Comparison of ENCODE assay signal across 11 cellular contexts in genomic region chr11:88363566-88364169, GRCh38. TPM values are rescaled to one million over a fixed set of nuclear protein-coding genes. Genes with fewer than 3 reads are reported as not detected.
A peak's percentile ranks its signal among the peaks of the same experiment; 100 is the strongest.
DNase-seq lines count a peak whose midpoint lies in the region; ATAC-seq and TF ChIP-seq lines count a peak whose summit lies in the region.
"Had no signal": no experiment of that assay in that cellular context is flagged by ENCODE, and none has a peak within 500 bp of the region (broad histone marks: within the 10 kb centered on the region; RNA-seq: fewer than 3 reads in every experiment).

No MANE protein-coding gene starts in this region.

- TF ChIP-seq CTCF in HL-60 (IDR thresholded peaks at IDR 0.05; ENCODE audit: insufficient read depth, low read length) (no peak), WERI-Rb-1 (IDR thresholded peaks at IDR 0.05; ENCODE audit: low read depth, low read length) (no peak)
- no peak for TF ChIP-seq CTCF in activated CD8-positive, alpha-beta T cell treated with anti-CD3 and anti-CD28 coated beads for 36 hours (IDR thresholded peaks at IDR 0.05)

- H3K36me3 ChIP-seq in CD8-positive, alpha-beta memory T cell (ENCODE audit: insufficient read depth, low read length): no peaks in the 10 kb centered on the region
- no peaks in the 10 kb centered on the region for H3K36me3 ChIP-seq in WERI-Rb-1

- intact Hi-C loops in activated CD8-positive, alpha-beta T cell treated with anti-CD3 and anti-CD28 coated beads for 36 hours (cut with micrococcal nuclease): no loop called here

- H3K36me3 Mint-ChIP-seq in activated CD8-positive, alpha-beta T cell treated with anti-CD3 and anti-CD28 coated beads for 36 hours (ENCODE audit: low read depth): no peaks in the 10 kb centered on the region
- no peaks in the 10 kb centered on the region for H3K36me3 Mint-ChIP-seq in natural killer cell treated with Interleukin-12 subunit alpha and Interleukin-12 subunit beta and Interleukin-15 and Interleukin-18, amount 100 ng/mL, for 72 hours
- no peaks in the 10 kb centered on the region for H3K36me3 Mint-ChIP-seq in CD8-positive, alpha-beta memory T cell

- no peaks in the 10 kb centered on the region for H3K9me3 ChIP-seq in CD8-positive, alpha-beta memory T cell (ENCODE audit: low read length)
- no peaks in the 10 kb centered on the region for H3K9me3 ChIP-seq in WERI-Rb-1 (ENCODE audit: severe bottlenecking)
- H3K9me3 ChIP-seq: testis had no signal

- no peak overlapping the region for H3K4me3 Mint-ChIP-seq in activated CD8-positive, alpha-beta T cell treated with anti-CD3 and anti-CD28 coated beads for 36 hours
- peak overlapping the region; percentile 47 for H3K4me3 Mint-ChIP-seq in natural killer cell treated with Interleukin-12 subunit alpha and Interleukin-12 subunit beta and Interleukin-15 and Interleukin-18, amount 100 ng/mL, for 72 hours
- H3K4me3 Mint-ChIP-seq in CD8-positive, alpha-beta memory T cell: no peak overlapping the region
- H3K4me3 Mint-ChIP-seq: GM23338 had no signal

- POLR2A ChIA-PET in activated CD8-positive, alpha-beta T cell treated with anti-CD3 and anti-CD28 coated beads for 36 hours (lab: Charles Lee): no interaction called here
- POLR2A ChIA-PET in CD8-positive, alpha-beta memory T cell (lab: Charles Lee): no interaction called here

- H3K9me3 Mint-ChIP-seq in activated CD8-positive, alpha-beta T cell treated with anti-CD3 and anti-CD28 coated beads for 36 hours: no peaks in the 10 kb centered on the region
- H3K9me3 Mint-ChIP-seq in natural killer cell treated with Interleukin-12 subunit alpha and Interleukin-12 subunit beta and Interleukin-15 and Interleukin-18, amount 100 ng/mL, for 72 hours: no peaks in the 10 kb centered on the region
- H3K9me3 Mint-ChIP-seq in CD8-positive, alpha-beta memory T cell: no peaks in the 10 kb centered on the region
- H3K9me3 Mint-ChIP-seq: GM23338 had no signal

- peaks cover 29% of the 10 kb centered on the region for H3K4me1 Mint-ChIP-seq in activated CD8-positive, alpha-beta T cell treated with anti-CD3 and anti-CD28 coated beads for 36 hours (ENCODE audit: low read depth)
- peaks cover 33 to 37% of the 10 kb centered on the region in 2 donors for H3K4me1 Mint-ChIP-seq in natural killer cell treated with Interleukin-12 subunit alpha and Interleukin-12 subunit beta and Interleukin-15 and Interleukin-18, amount 100 ng/mL, for 72 hours (ENCODE audit: low read depth in 2 of 2)
- peaks cover 27 to 47% (median 30%) of the 10 kb centered on the region in 3 donors for H3K4me1 Mint-ChIP-seq in CD8-positive, alpha-beta memory T cell

- H3K27me3 ChIP-seq in HL-60 (ENCODE audit: insufficient read depth, poor library complexity, severe bottlenecking): no peaks in the 10 kb centered on the region
- H3K27me3 ChIP-seq in CD8-positive, alpha-beta memory T cell (ENCODE audit: insufficient read depth, low read length, poor library complexity, severe bottlenecking): no peaks in the 10 kb centered on the region
- H3K27me3 ChIP-seq in WERI-Rb-1 (ENCODE audit: insufficient read depth, low read depth, severe bottlenecking): no peaks in the 10 kb centered on the region
- H3K27me3 ChIP-seq: testis had no signal

- H3K27me3 Mint-ChIP-seq in activated CD8-positive, alpha-beta T cell treated with anti-CD3 and anti-CD28 coated beads for 36 hours: no peaks in the 10 kb centered on the region
- H3K27me3 Mint-ChIP-seq in natural killer cell treated with Interleukin-12 subunit alpha and Interleukin-12 subunit beta and Interleukin-15 and Interleukin-18, amount 100 ng/mL, for 72 hours: no peaks in the 10 kb centered on the region
- peaks cover 0 to 3% of the 10 kb centered on the region in 2 donors for H3K27me3 Mint-ChIP-seq in CD8-positive, alpha-beta memory T cell

- H3K4me3 ChIP-seq in HL-60 (replicated peaks; ENCODE audit: insufficient read depth, low read length) (no peak overlapping the region), WERI-Rb-1 (ENCODE audit: low read depth, low read length) (no peak overlapping the region)
- H3K4me3 ChIP-seq in CD8-positive, alpha-beta memory T cell (ENCODE audit: low read length): no peak overlapping the region
- H3K4me3 ChIP-seq: GM23338, testis had no signal

- CTCF ChIA-PET in activated CD8-positive, alpha-beta T cell treated with anti-CD3 and anti-CD28 coated beads for 36 hours (lab: Charles Lee): no interaction called here
- CTCF ChIA-PET in CD8-positive, alpha-beta memory T cell (lab: Charles Lee): no interaction called here

- no peak overlapping the region for H3K27ac Mint-ChIP-seq in activated CD8-positive, alpha-beta T cell treated with anti-CD3 and anti-CD28 coated beads for 36 hours
- peak overlapping the region; percentile 59 to 88 for H3K27ac Mint-ChIP-seq in natural killer cell treated with Interleukin-12 subunit alpha and Interleukin-12 subunit beta and Interleukin-15 and Interleukin-18, amount 100 ng/mL, for 72 hours
- peak overlapping the region in 1 of 8 donors; percentile 19 for H3K27ac Mint-ChIP-seq in CD8-positive, alpha-beta memory T cell
- H3K27ac Mint-ChIP-seq: GM23338 had no signal

- DNase-seq in HL-60 (ENCODE audit: low read depth in 1 of 2, low spot score in 1 of 2) (peak in 1 of 2 experiments; percentile 67), WERI-Rb-1 (no peak)
- no peak for DNase-seq in activated CD8-positive, alpha-beta T cell treated with anti-CD3 and anti-CD28 coated beads for 36 hours
- no peak for DNase-seq in natural killer cell treated with Interleukin-12 subunit alpha and Interleukin-12 subunit beta and Interleukin-15 and Interleukin-18, amount 100 ng/mL, for 72 hours (ENCODE audit: low spot score)
- no peak for DNase-seq in stimulated activated CD4-positive, alpha-beta T cell treated with anti-CD3 and anti-CD28 coated beads, Interleukin-1b, Interleukin-23, amount 100 ng/mL, for 48 hours
- no peak for DNase-seq in CD8-positive, alpha-beta memory T cell
- DNase-seq: glutamatergic neuron, NCI-H446, testis had no signal

- H3K27ac ChIP-seq in HL-60 (replicated peaks) (peak overlapping the region; percentile 5; the same call in 1 of the 2 replicates), WERI-Rb-1 (no peak overlapping the region)
- H3K27ac ChIP-seq in CD8-positive, alpha-beta memory T cell (ENCODE audit: low read depth, low read length): no peak overlapping the region
- H3K27ac ChIP-seq: testis had no signal

- peaks cover 22% of the 10 kb centered on the region for H3K4me1 ChIP-seq in CD8-positive, alpha-beta memory T cell (ENCODE audit: insufficient read depth, low read length)
- H3K4me1 ChIP-seq: testis had no signal

- peak; percentile 44 for ATAC-seq in GM18519 (IDR thresholded peaks at IDR 0.05; ENCODE audit: low FRiP score, unreplicated experiment)
- peak; percentile 66 for ATAC-seq in activated CD8-positive, alpha-beta T cell treated with anti-CD3 and anti-CD28 coated beads for 36 hours
- ATAC-seq in natural killer cell treated with Interleukin-12 subunit alpha and Interleukin-12 subunit beta and Interleukin-15 and Interleukin-18, amount 100 ng/mL, for 72 hours: peak; percentile 74 to 78
- ATAC-seq: GM23338 had no signal

RNA-seq across cellular contexts. Expression of gene CTSC, which starts 26.1 kb away (rescaled TPM):
- 10 to 100 TPM; 59.8 to 70.0 TPM for total RNA-seq in activated CD8-positive, alpha-beta T cell treated with anti-CD3 and anti-CD28 coated beads for 36 hours
- total RNA-seq in natural killer cell treated with Interleukin-12 subunit alpha and Interleukin-12 subunit beta and Interleukin-15 and Interleukin-18, amount 100 ng/mL, for 72 hours: 100 to 1,000 TPM; 213 to 381 TPM
- total RNA-seq in CD8-positive, alpha-beta memory T cell: 100 to 1,000 TPM; 128 to 132 TPM
- polyA plus RNA-seq in CD8-positive, alpha-beta memory T cell: 261 TPM
